In genomic region chr12:50925920-50926319, GRCh38 we compare ENCODE assay signal across 12 cellular contexts. TPM values are rescaled to one million over a fixed set of nuclear protein-coding genes. Genes with fewer than 3 reads are reported as not detected.
DNase-seq lines count a peak whose midpoint lies in the region; ATAC-seq and TF ChIP-seq lines count a peak whose summit lies in the region.
"Had no signal": no experiment of that assay in that cellular context is flagged by ENCODE, and none has a peak within 500 bp of the region (broad histone marks: within the 10 kb centered on the region; RNA-seq: fewer than 3 reads in every experiment).

No MANE protein-coding gene starts in this region.

- H3K9me3 Mint-ChIP-seq in H9 (no peaks in the 10 kb centered on the region), immature natural killer cell (no peaks in the 10 kb centered on the region)
- no peaks in the 10 kb centered on the region for H3K9me3 Mint-ChIP-seq in activated naive CD8-positive, alpha-beta T cell treated with anti-CD3 and anti-CD28 coated beads, Interleukin-2, amount 50 U/mL, for 24 hours
- H3K9me3 Mint-ChIP-seq in stimulated activated memory B cell treated with anti-CD40 and anti-IgM and Interleukin-4, amounts not matched to agents 10 μg/mL and 1 μg/mL and 100 μg/mL, for 72 hours, result no peaks in the 10 kb centered on the region

- no peak overlapping the region for H3K56ac ChIP-seq in H9 (ENCODE audit: insufficient read length, low read depth, low read length)

- no peaks in the 10 kb centered on the region for H3K9me3 ChIP-seq in H9 (ENCODE audit: control insufficient read depth, low read depth, low read length)

- no peaks in the 10 kb centered on the region for H3K79me1 ChIP-seq in H9 (ENCODE audit: insufficient read depth, low read depth, low read length, poor library complexity, severe bottlenecking)

- no peak overlapping the region for H2BK120ac ChIP-seq in H9 (ENCODE audit: low read depth, low read length, poor library complexity, severe bottlenecking)

- no peak overlapping the region for H4K5ac ChIP-seq in H9 (ENCODE audit: insufficient read length, low read depth, low read length)

- H3K4me3 Mint-ChIP-seq in H9 (peak overlapping the region; percentile 71 to 93), immature natural killer cell (peak overlapping the region; percentile 91 to 99 (median 98))
- peak overlapping the region; percentile 77 for H3K4me3 Mint-ChIP-seq in activated naive CD8-positive, alpha-beta T cell treated with anti-CD3 and anti-CD28 coated beads, Interleukin-2, amount 50 U/mL, for 24 hours
- peak overlapping the region; percentile 97 for H3K4me3 Mint-ChIP-seq in stimulated activated memory B cell treated with anti-CD40 and anti-IgM and Interleukin-4, amounts not matched to agents 10 μg/mL and 1 μg/mL and 100 μg/mL, for 72 hours

- H2BK12ac ChIP-seq in H9 (ENCODE audit: insufficient read length, low read depth, low read length), result no peak overlapping the region

- H2AK5ac ChIP-seq in H9 (ENCODE audit: insufficient read length, low read length), result no peak overlapping the region

- H3K4me1 Mint-ChIP-seq in H9 (peaks cover 42 to 67% of the 10 kb centered on the region in 2 experiments), immature natural killer cell (peaks cover 68 to 84% of the 10 kb centered on the region in 2 donors)
- H3K4me1 Mint-ChIP-seq in activated naive CD8-positive, alpha-beta T cell treated with anti-CD3 and anti-CD28 coated beads, Interleukin-2, amount 50 U/mL, for 24 hours, result peaks cover 56% of the 10 kb centered on the region
- H3K4me1 Mint-ChIP-seq in stimulated activated memory B cell treated with anti-CD40 and anti-IgM and Interleukin-4, amounts not matched to agents 10 μg/mL and 1 μg/mL and 100 μg/mL, for 72 hours, result peaks cover 67% of the 10 kb centered on the region

- no peak overlapping the region for H3K27ac Mint-ChIP-seq in H9
- H3K27ac Mint-ChIP-seq in activated naive CD8-positive, alpha-beta T cell treated with anti-CD3 and anti-CD28 coated beads, Interleukin-2, amount 50 U/mL, for 24 hours, result no peak overlapping the region
- peak overlapping the region; percentile 74 to 98 (median 94) for H3K27ac Mint-ChIP-seq in immature natural killer cell
- peak overlapping the region; percentile 99 for H3K27ac Mint-ChIP-seq in stimulated activated memory B cell treated with anti-CD40 and anti-IgM and Interleukin-4, amounts not matched to agents 10 μg/mL and 1 μg/mL and 100 μg/mL, for 72 hours

- H4K20me1 ChIP-seq in H9 (ENCODE audit: control insufficient read depth, insufficient read depth, insufficient read length), result no peaks in the 10 kb centered on the region

- no peak overlapping the region for H3T11ph ChIP-seq in H9 (ENCODE audit: low read length)

- H3K79me2 ChIP-seq in H9 (ENCODE audit: insufficient read depth, low read length), result no peaks in the 10 kb centered on the region; the same call in 1 of the 2 replicates

- H3K4me1 ChIP-seq in H9 (ENCODE audit: insufficient read depth, low read length), result no peaks in the 10 kb centered on the region; the same call in 1 of the 2 replicates

- H2BK20ac ChIP-seq in H9 (ENCODE audit: low read depth, low read length, poor library complexity, severe bottlenecking), result no peak overlapping the region

- H3K23ac ChIP-seq in H9 (ENCODE audit: insufficient read length, low read depth, low read length), result no peak overlapping the region

- H3K27me3 Mint-ChIP-seq in H9 (ENCODE audit: low read depth) (no peaks in the 10 kb centered on the region), immature natural killer cell (ENCODE audit: low read depth in 3 of 3) (peaks cover 9 to 20% (median 12%) of the 10 kb centered on the region in 3 donors)
- no peaks in the 10 kb centered on the region for H3K27me3 Mint-ChIP-seq in activated naive CD8-positive, alpha-beta T cell treated with anti-CD3 and anti-CD28 coated beads, Interleukin-2, amount 50 U/mL, for 24 hours
- H3K27me3 Mint-ChIP-seq in stimulated activated memory B cell treated with anti-CD40 and anti-IgM and Interleukin-4, amounts not matched to agents 10 μg/mL and 1 μg/mL and 100 μg/mL, for 72 hours, result no peaks in the 10 kb centered on the region

- no peak overlapping the region for H2BK15ac ChIP-seq in H9 (ENCODE audit: low read depth, low read length)

- H4K8ac ChIP-seq in H9 (replicated peaks; ENCODE audit: insufficient read length, low read depth, low read length), result no peak overlapping the region

- no peak overlapping the region for H3K18ac ChIP-seq in H9 (ENCODE audit: insufficient read length, low read depth, low read length)

- H2BK5ac ChIP-seq in H9 (ENCODE audit: insufficient read length, low read length), result no peak overlapping the region

- H3K27me3 ChIP-seq in H9 (ENCODE audit: insufficient read depth, low read length), result no peaks in the 10 kb centered on the region

- no peak overlapping the region for H3K9ac ChIP-seq in H9 (ENCODE audit: extremely low read depth, insufficient read length, low read length)

- H3K36me3 Mint-ChIP-seq in H9 (ENCODE audit: insufficient read depth in 1 of 3, low read depth in 3 of 3) (peaks cover 0 to 6% (median 6%) of the 10 kb centered on the region in 3 experiments; a peak in 4 of 7 replicates), immature natural killer cell (peaks cover 5 to 10% (median 6%) of the 10 kb centered on the region in 3 donors)
- H3K36me3 Mint-ChIP-seq in activated naive CD8-positive, alpha-beta T cell treated with anti-CD3 and anti-CD28 coated beads, Interleukin-2, amount 50 U/mL, for 24 hours (ENCODE audit: low read depth), result peaks cover 2% of the 10 kb centered on the region
- peaks cover 10% of the 10 kb centered on the region for H3K36me3 Mint-ChIP-seq in stimulated activated memory B cell treated with anti-CD40 and anti-IgM and Interleukin-4, amounts not matched to agents 10 μg/mL and 1 μg/mL and 100 μg/mL, for 72 hours

- TF ChIP-seq CTCF in H9 (conservative IDR thresholded peaks at IDR 0.05), result no peak

- no peak for ATAC-seq in activated naive CD8-positive, alpha-beta T cell treated with anti-CD3 and anti-CD28 coated beads, Interleukin-2, amount 50 U/mL, for 24 hours
- no peak for ATAC-seq in stimulated activated memory B cell treated with anti-CD40 and anti-IgM and Interleukin-4, amounts not matched to agents 10 μg/mL and 1 μg/mL and 100 μg/mL, for 72 hours
- ATAC-seq in HG03439 (IDR thresholded peaks at IDR 0.05; ENCODE audit: unreplicated experiment) (no peak), esophagus mucosa (no peak)
- ATAC-seq: HCT116 had no signal

- no peak overlapping the region for H3K14ac ChIP-seq in H9 (ENCODE audit: insufficient read depth, low read length)

- H3K23me2 ChIP-seq in H9 (ENCODE audit: insufficient read length, low read depth, low read length, poor library complexity, severe bottlenecking), result peaks cover 6% of the 10 kb centered on the region

- peak overlapping the region; percentile 25 for H3K4me2 ChIP-seq in H9 (ENCODE audit: insufficient read depth, insufficient read length, low read length)

- no peak overlapping the region for H3K4ac ChIP-seq in H9 (ENCODE audit: low read depth, low read length)

- DNase-seq in H9 (no peak), immature natural killer cell (no peak), foreskin melanocyte (no peak), T-helper 9 cell (no peak)
- DNase-seq in activated naive CD8-positive, alpha-beta T cell treated with anti-CD3 and anti-CD28 coated beads, Interleukin-2, amount 50 U/mL, for 24 hours, result no peak
- DNase-seq: NCI-H1092 had no signal

- H3K27ac ChIP-seq in H9 (ENCODE audit: insufficient read length, low read depth, low read length), result no peak overlapping the region

- no peak overlapping the region for H4K91ac ChIP-seq in H9 (ENCODE audit: insufficient read length, low read depth, low read length)

- WGBS in H9 (ENCODE audit: extremely low coverage, insufficient read length, low lambda C conversion rate), result no CpG with 5 or more reads among the region's 1 CpG

- no peak overlapping the region for H2AFZ ChIP-seq in H9 (ENCODE audit: low read length)

RNA-seq across cellular contexts. Expression of gene HIGD1C, which starts 26.4 kb away (rescaled TPM):
- total RNA-seq in H9 (2021), result not detected in 2 replicates
- not detected for polyA plus RNA-seq in immature natural killer cell
- not detected for total RNA-seq in esophagus mucosa
- total RNA-seq: bronchial epithelial cell, pulmonary artery endothelial cell had no signal

Comparison
In these comparisons a context has a peak if more than half of its experiments do, and no peak if none do; other contexts are left out.
1. H3K27ac Mint-ChIP-seq: peak in immature natural killer cell (6 of 6) and stimulated activated memory B cell treated with anti-CD40 and anti-IgM and Interleukin-4, amounts not matched to agents 10 μg/mL and 1 μg/mL and 100 μg/mL, for 72 hours (single experiment); none in H9 (0 of 3) and activated naive CD8-positive, alpha-beta T cell treated with anti-CD3 and anti-CD28 coated beads, Interleukin-2, amount 50 U/mL, for 24 hours (single experiment).
2. Peak in every context shown above with its lines, with median percentiles within 50 percentile points of each other: H3K4me3 Mint-ChIP-seq.